1 cellular context compared by ENCODE assay signal in the genomic region with DNA sequence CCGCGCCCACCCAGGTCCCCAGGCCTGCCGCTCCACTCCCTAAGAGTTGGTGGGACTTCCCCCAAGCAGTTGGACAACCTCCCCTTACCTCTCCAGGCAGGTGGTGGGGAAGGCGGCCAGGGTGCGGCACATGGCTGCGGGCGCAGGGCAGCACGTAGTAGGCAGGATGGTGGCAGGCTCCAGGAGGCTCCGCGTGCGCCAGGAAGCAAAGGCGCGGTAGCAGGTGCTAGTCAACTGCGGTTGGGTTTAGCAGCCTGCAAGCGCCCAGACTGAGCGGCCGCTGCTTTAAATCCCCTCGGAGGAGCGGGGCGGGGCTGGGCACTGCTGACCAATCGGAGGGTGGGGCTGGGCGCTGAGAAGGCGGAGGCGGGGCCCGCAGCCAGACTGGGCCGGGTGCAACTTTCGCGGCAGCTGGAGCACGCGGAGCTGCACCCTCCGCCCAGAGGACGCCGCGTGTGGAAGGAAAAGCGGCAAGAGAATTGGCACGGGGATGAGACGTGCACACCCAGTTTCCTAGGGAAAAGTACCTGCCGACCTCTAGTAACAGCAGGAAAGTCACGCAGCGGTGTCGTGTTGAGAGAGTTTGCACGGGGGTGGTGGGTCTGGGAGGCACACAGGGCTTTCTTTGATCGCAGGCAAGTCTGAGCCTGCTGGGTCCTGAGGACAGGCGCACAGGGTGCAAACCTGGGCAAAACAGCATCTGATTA.
A peak's percentile ranks its signal among the peaks of the same experiment; 100 is the strongest.
TF ChIP-seq lines count a peak whose summit lies in the region.

A gene with protein sequence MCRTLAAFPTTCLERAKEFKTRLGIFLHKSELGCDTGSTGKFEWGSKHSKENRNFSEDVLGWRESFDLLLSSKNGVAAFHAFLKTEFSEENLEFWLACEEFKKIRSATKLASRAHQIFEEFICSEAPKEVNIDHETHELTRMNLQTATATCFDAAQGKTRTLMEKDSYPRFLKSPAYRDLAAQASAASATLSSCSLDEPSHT (minus strand): TSS at position 262 of the 707 bp plus-strand sequence. CDS start 130 bp downstream, at position 132.

TF ChIP-seq in K562, 482 proteins besides CTCF, POLR2A, EP300 and RAD21 (continued from another document and continues in another):
- TF ChIP-seq FOXA3 (CRISPR knock-in tag; conservative IDR thresholded peaks at IDR 0.05 in 1 of 2, IDR thresholded peaks at IDR 0.05 in 1 of 2): peak in 1 of 2 experiments; percentile 16; a peak in 1 of 4 replicates
- TF ChIP-seq ZNF124 (CRISPR knock-in tag; IDR thresholded peaks at IDR 0.05): peak; percentile 89
- TF ChIP-seq ATF7 (IDR thresholded peaks at IDR 0.05): peak; percentile 14; the same call in 1 of the 2 replicates
- TF ChIP-seq, protein P1, sequence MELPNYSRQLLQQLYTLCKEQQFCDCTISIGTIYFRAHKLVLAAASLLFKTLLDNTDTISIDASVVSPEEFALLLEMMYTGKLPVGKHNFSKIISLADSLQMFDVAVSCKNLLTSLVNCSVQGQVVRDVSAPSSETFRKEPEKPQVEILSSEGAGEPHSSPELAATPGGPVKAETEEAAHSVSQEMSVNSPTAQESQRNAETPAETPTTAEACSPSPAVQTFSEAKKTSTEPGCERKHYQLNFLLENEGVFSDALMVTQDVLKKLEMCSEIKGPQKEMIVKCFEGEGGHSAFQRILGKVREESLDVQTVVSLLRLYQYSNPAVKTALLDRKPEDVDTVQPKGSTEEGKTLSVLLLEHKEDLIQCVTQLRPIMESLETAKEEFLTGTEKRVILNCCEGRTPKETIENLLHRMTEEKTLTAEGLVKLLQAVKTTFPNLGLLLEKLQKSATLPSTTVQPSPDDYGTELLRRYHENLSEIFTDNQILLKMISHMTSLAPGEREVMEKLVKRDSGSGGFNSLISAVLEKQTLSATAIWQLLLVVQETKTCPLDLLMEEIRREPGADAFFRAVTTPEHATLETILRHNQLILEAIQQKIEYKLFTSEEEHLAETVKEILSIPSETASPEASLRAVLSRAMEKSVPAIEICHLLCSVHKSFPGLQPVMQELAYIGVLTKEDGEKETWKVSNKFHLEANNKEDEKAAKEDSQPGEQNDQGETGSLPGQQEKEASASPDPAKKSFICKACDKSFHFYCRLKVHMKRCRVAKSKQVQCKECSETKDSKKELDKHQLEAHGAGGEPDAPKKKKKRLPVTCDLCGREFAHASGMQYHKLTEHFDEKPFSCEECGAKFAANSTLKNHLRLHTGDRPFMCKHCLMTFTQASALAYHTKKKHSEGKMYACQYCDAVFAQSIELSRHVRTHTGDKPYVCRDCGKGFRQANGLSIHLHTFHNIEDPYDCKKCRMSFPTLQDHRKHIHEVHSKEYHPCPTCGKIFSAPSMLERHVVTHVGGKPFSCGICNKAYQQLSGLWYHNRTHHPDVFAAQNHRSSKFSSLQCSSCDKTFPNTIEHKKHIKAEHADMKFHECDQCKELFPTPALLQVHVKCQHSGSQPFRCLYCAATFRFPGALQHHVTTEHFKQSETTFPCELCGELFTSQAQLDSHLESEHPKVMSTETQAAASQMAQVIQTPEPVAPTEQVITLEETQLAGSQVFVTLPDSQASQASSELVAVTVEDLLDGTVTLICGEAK (IDR thresholded peaks at IDR 0.05): no peak
- TF ChIP-seq, protein P1 (CRISPR knock-in tag; IDR thresholded peaks at IDR 0.05): peak; percentile 20; the same call in 1 of the 2 replicates
- TF ChIP-seq, protein P2, sequence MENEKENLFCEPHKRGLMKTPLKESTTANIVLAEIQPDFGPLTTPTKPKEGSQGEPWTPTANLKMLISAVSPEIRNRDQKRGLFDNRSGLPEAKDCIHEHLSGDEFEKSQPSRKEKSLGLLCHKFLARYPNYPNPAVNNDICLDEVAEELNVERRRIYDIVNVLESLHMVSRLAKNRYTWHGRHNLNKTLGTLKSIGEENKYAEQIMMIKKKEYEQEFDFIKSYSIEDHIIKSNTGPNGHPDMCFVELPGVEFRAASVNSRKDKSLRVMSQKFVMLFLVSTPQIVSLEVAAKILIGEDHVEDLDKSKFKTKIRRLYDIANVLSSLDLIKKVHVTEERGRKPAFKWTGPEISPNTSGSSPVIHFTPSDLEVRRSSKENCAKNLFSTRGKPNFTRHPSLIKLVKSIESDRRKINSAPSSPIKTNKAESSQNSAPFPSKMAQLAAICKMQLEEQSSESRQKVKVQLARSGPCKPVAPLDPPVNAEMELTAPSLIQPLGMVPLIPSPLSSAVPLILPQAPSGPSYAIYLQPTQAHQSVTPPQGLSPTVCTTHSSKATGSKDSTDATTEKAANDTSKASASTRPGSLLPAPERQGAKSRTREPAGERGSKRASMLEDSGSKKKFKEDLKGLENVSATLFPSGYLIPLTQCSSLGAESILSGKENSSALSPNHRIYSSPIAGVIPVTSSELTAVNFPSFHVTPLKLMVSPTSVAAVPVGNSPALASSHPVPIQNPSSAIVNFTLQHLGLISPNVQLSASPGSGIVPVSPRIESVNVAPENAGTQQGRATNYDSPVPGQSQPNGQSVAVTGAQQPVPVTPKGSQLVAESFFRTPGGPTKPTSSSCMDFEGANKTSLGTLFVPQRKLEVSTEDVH (IDR thresholded peaks at IDR 0.05; ENCODE audit: low read depth, partially characterized antibody): peak; percentile 64
- TF ChIP-seq, protein P3, sequence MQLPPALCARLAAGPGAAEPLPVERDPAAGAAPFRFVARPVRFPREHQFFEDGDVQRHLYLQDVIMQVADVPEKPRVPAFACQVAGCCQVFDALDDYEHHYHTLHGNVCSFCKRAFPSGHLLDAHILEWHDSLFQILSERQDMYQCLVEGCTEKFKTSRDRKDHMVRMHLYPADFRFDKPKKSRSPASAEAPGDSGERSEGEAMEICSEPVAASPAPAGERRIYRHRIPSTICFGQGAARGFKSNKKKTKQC (CRISPR knock-in tag; IDR thresholded peaks at IDR 0.05): peak; percentile 98
- TF ChIP-seq SRSF1 (IDR thresholded peaks at IDR 0.05; ENCODE audit: low read depth, low read length): no peak
- TF ChIP-seq, protein P4, sequence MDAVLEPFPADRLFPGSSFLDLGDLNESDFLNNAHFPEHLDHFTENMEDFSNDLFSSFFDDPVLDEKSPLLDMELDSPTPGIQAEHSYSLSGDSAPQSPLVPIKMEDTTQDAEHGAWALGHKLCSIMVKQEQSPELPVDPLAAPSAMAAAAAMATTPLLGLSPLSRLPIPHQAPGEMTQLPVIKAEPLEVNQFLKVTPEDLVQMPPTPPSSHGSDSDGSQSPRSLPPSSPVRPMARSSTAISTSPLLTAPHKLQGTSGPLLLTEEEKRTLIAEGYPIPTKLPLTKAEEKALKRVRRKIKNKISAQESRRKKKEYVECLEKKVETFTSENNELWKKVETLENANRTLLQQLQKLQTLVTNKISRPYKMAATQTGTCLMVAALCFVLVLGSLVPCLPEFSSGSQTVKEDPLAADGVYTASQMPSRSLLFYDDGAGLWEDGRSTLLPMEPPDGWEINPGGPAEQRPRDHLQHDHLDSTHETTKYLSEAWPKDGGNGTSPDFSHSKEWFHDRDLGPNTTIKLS (IDR thresholded peaks at IDR 0.05; ENCODE audit: borderline replicate concordance, low read depth): 0 out of 2 replicates have a peak, but pooled peaks have one; percentile 37
- TF ChIP-seq ZNF695 (CRISPR knock-in tag; IDR thresholded peaks at IDR 0.05): peak; percentile 65; the same call in 1 of the 2 replicates
- TF ChIP-seq, protein P5, sequence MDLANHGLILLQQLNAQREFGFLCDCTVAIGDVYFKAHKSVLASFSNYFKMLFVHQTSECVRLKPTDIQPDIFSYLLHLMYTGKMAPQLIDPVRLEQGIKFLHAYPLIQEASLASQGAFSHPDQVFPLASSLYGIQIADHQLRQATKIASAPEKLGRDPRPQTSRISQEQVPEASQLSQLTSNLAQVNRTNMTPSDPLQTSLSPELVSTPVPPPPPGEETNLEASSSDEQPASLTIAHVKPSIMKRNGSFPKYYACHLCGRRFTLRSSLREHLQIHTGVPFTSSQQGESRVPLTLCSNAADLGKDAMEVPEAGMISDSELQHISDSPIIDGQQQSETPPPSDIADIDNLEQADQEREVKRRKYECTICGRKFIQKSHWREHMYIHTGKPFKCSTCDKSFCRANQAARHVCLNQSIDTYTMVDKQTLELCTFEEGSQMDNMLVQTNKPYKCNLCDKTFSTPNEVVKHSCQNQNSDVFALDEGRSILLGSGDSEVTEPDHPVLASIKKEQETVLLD (IDR thresholded peaks at IDR 0.05): no peak
- TF ChIP-seq, protein P6, sequence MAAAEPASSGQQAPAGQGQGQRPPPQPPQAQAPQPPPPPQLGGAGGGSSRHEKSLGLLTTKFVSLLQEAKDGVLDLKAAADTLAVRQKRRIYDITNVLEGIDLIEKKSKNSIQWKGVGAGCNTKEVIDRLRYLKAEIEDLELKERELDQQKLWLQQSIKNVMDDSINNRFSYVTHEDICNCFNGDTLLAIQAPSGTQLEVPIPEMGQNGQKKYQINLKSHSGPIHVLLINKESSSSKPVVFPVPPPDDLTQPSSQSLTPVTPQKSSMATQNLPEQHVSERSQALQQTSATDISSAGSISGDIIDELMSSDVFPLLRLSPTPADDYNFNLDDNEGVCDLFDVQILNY (CRISPR knock-in tag; IDR thresholded peaks at IDR 0.05): 0 out of 2 replicates have a peak, but pooled peaks have one; percentile 53
- TF ChIP-seq CTBP1 (IDR thresholded peaks at IDR 0.05; ENCODE audit: borderline replicate concordance): peak; percentile 35; the same call in 1 of the 2 replicates
